Comparison of ENCODE assay signal across 8 cellular contexts in the genomic region with DNA sequence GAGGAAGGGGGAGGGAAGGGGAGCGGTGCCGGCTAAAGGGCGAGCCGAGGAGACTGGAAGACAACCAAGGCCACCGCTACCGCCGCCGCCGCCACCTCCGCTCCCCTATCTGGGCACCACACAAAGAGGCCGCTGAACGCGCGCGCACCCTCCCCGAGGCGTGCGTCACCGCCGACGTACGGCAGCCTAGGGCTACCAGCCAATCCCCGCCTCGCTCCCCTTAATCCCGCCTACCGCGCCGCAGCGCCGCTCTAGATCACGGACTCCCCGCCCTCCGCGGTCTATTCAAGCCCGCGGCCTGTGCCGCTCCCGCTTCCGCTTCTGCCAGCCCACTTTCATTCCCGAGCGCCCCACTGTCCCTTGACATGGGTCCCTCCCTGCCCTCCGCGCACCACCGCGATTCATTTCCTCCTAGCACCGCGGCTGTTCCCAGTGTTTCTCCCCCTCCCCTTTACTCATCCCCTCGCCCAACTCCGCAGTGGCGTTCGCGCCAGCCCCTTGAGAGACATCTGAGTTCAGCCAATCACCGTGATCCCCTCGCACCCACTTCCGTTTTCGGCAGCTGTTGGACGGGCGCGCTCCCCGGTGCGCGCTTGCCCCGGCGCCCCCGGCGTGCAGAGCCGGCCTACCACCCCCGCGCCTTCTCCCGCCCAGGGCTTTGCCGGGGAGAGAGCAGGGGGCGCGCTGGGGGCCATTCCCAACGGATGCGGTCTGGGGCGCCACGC. TPM values are rescaled to one million over a fixed set of nuclear protein-coding genes. Genes with fewer than 3 reads are reported as not detected.
DNase-seq lines count a peak whose midpoint lies in the region; ATAC-seq and TF ChIP-seq lines count a peak whose summit lies in the region.

A gene (minus strand): TSS at position 128 of the 725 bp plus-strand sequence. CDS start 297 bp downstream, outside the sequence.

- peaks cover 46% of the 10 kb centered on the region for H4K20me1 ChIP-seq in BLaER1

- H3K36me3 Mint-ChIP-seq in activated CD4-positive, alpha-beta T cell treated with anti-CD3 and anti-CD28 coated beads, Interleukin-2, amount 10 ng/mL, durations not matched to agents 24 days and 14 days (ENCODE audit: low read depth), result peaks cover 43% of the 10 kb centered on the region

- H3K4me3 ChIP-seq in BLaER1, result peak within 1 kb of the TSS; percentile 94
- peak within 1 kb of the TSS; percentile 94 for H3K4me3 ChIP-seq in coronary artery

- H3K4me1 Mint-ChIP-seq in activated CD4-positive, alpha-beta T cell treated with anti-CD3 and anti-CD28 coated beads, Interleukin-2, amount 10 ng/mL, durations not matched to agents 24 days and 14 days, result peaks cover 26% of the 10 kb centered on the region

- peak; percentile 97 for DNase-seq in NCI-H526 treated with DMSO at 0.1 percent for 48 hours (lab: John Stamatoyannopoulos, UW)
- DNase-seq in activated CD4-positive, alpha-beta T cell treated with anti-CD3 and anti-CD28 coated beads, Interleukin-2, amount 10 ng/mL, durations not matched to agents 24 days and 14 days, result peak; percentile 99
- peak; percentile 97 for DNase-seq in coronary artery (ENCODE audit: low spot score)
- peak; percentile 98 for DNase-seq in left lobe of liver (ENCODE audit: low spot score)
- peak; percentile 97 for DNase-seq in stimulated activated CD4-positive, alpha-beta T cell treated with anti-CD3 and anti-CD28 coated beads, Interleukin-2, amount 100 ng/mL, for 4 hours (ENCODE audit: low read depth)

- peak within 1 kb of the TSS; percentile 91 for H3K4me2 ChIP-seq in BLaER1

- peaks cover 9% of the 10 kb centered on the region for H3K27me3 Mint-ChIP-seq in activated CD4-positive, alpha-beta T cell treated with anti-CD3 and anti-CD28 coated beads, Interleukin-2, amount 10 ng/mL, durations not matched to agents 24 days and 14 days

- ATAC-seq in GM19324 (IDR thresholded peaks at IDR 0.05; ENCODE audit: low FRiP score, unreplicated experiment) (peak; percentile 80), HG03469 (IDR thresholded peaks at IDR 0.05; ENCODE audit: unreplicated experiment) (peak; percentile 72), left lobe of liver (peak; percentile 86)

- peak within 1 kb of the TSS; percentile 93 for H3K4me3 Mint-ChIP-seq in activated CD4-positive, alpha-beta T cell treated with anti-CD3 and anti-CD28 coated beads, Interleukin-2, amount 10 ng/mL, durations not matched to agents 24 days and 14 days

- H3K9ac ChIP-seq in BLaER1, result peak within 1 kb of the TSS; percentile 100

- peak within 1 kb of the TSS; percentile 99 for H3K27ac ChIP-seq in BLaER1
- peak within 1 kb of the TSS; percentile 94 to 99 for H3K27ac ChIP-seq in coronary artery

- no peak for TF ChIP-seq CTCF in coronary artery (IDR thresholded peaks at IDR 0.05)

- H3K36me3 ChIP-seq in BLaER1, result peaks cover 12% of the 10 kb centered on the region; the same call in 1 of the 2 replicates

- intact Hi-C loops in activated CD4-positive, alpha-beta T cell treated with anti-CD3 and anti-CD28 coated beads, Interleukin-2, amount 10 ng/mL, durations not matched to agents 24 days and 14 days (cut with micrococcal nuclease), result loop anchor here (1.0 to 10.0 kb wide), 10 partner anchors 11 to 788 kb away; a partner anchor contains a TSS

- peaks cover 24% of the 10 kb centered on the region for H3K4me1 ChIP-seq in BLaER1

- peak within 1 kb of the TSS; percentile 100 for H3K27ac Mint-ChIP-seq in activated CD4-positive, alpha-beta T cell treated with anti-CD3 and anti-CD28 coated beads, Interleukin-2, amount 10 ng/mL, durations not matched to agents 24 days and 14 days

- H3K27me3 ChIP-seq in BLaER1, result no peaks in the 10 kb centered on the region

- peaks cover 5% of the 10 kb centered on the region for H3K9me3 Mint-ChIP-seq in activated CD4-positive, alpha-beta T cell treated with anti-CD3 and anti-CD28 coated beads, Interleukin-2, amount 10 ng/mL, durations not matched to agents 24 days and 14 days

- H3K9me3 ChIP-seq in BLaER1, result no peaks in the 10 kb centered on the region

RNA-seq across cellular contexts. Expression of the gene that starts here (rescaled TPM):
- total RNA-seq in activated CD4-positive, alpha-beta T cell treated with anti-CD3 and anti-CD28 coated beads, Interleukin-2, amount 10 ng/mL, durations not matched to agents 24 days and 14 days, result 38.3 and 38.6 TPM in 2 replicates
- 8.6 TPM for total RNA-seq in left lobe of liver

Comparison
In these comparisons a context has a peak if more than half of its experiments do, and no peak if none do; other contexts are left out.
1. Peak in every context shown above with its lines: DNase-seq, ATAC-seq, H3K4me3 ChIP-seq and H3K27ac ChIP-seq.